Comparison of ENCODE assay signal across 28 cellular contexts in the genomic region with DNA sequence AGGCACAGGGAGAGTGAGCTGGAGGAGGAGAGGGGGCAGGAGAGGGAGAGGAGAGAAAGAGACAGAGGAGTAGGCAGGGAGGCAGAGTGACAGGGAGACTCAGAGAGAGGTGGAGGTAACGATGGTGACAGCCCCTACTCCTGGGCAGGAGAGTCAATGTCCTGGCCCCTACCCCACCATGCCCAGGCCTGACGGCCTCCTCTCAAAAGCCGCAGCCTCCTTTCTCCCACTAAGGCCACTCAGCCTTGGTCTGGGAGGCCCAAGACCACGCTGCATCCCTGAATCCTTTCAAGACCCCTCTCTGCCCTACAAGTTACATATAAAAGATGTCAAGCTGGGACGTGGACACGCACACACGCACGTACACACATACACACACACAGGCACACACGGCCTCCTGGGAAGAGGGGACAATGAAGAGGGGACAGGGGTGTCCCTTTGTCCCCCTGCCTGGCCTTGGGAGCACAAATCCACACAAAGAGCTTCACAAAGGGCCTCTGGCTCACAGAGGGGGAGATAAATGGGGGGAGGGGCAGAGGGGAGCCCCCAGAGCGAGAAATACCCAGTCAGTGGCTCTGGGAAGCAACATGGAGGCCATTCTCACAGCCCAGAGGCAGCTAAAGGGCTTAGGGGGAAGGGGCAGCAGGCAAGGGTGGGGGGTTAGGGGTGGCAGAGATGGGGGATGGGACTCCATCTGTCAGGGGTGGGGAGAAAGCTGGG. TPM values are rescaled to one million over a fixed set of nuclear protein-coding genes. Genes with fewer than 3 reads are reported as not detected.
DNase-seq lines count a peak whose midpoint lies in the region; ATAC-seq and TF ChIP-seq lines count a peak whose summit lies in the region.
"Had no signal": no experiment of that assay in that cellular context is flagged by ENCODE, and none has a peak within 500 bp of the region (broad histone marks: within the 10 kb centered on the region; RNA-seq: fewer than 3 reads in every experiment).

No MANE protein-coding gene starts in this region.

- H3K9me3 ChIP-seq in SK-N-SH, result no peaks in the 10 kb centered on the region
- no peaks in the 10 kb centered on the region for H3K9me3 ChIP-seq in body of pancreas
- H3K9me3 ChIP-seq in spleen, result no peaks in the 10 kb centered on the region
- H3K9me3 ChIP-seq in transverse colon, result no peaks in the 10 kb centered on the region
- H3K9me3 ChIP-seq in esophagus muscularis mucosa, result no peaks in the 10 kb centered on the region
- H3K9me3 ChIP-seq: vagina had no signal

- H2AK5ac ChIP-seq in mesendoderm (ENCODE audit: low read length), result peak overlapping the region; percentile 79

- no peak overlapping the region for H3K4ac ChIP-seq in mesendoderm (ENCODE audit: low read depth, low read length)

- H3K79me1 ChIP-seq in mesendoderm (ENCODE audit: low read length), result no peaks in the 10 kb centered on the region

- H3K4me2 ChIP-seq in SK-N-SH, result no peak overlapping the region
- H3K4me2 ChIP-seq in mesendoderm (ENCODE audit: low read length), result no peak overlapping the region
- H3K4me2 ChIP-seq: hepatocyte had no signal

- no peaks in the 10 kb centered on the region for H3F3A ChIP-seq in SK-N-SH (replicated peaks; ENCODE audit: insufficient read depth)

- no peak overlapping the region for H2AFZ ChIP-seq in SK-N-SH (ENCODE audit: low read depth)
- H2AFZ ChIP-seq: hepatocyte, parathyroid adenoma had no signal

- H4K5ac ChIP-seq in mesendoderm (ENCODE audit: low read length), result no peak overlapping the region

- no peak for TF ChIP-seq RAD21 in SK-N-SH (IDR thresholded peaks at IDR 0.05; ENCODE audit: low read length)

- H3K27ac ChIP-seq in SK-N-SH (ENCODE audit: low read depth in 2 of 2, low read length in 1 of 2) (no peak overlapping the region), body of pancreas (no peak overlapping the region), mesendoderm (ENCODE audit: low read depth, low read length) (no peak overlapping the region), spleen (no peak overlapping the region), transverse colon (no peak overlapping the region), esophagus muscularis mucosa (replicated peaks in 1 of 4) (no peak overlapping the region)
- H3K27ac ChIP-seq: brain microvascular endothelial cell, hepatocyte, parathyroid adenoma, vagina had no signal

- H3K79me2 ChIP-seq in SK-N-SH (ENCODE audit: insufficient read depth) (no peaks in the 10 kb centered on the region), mesendoderm (ENCODE audit: control insufficient read depth, insufficient read depth, low read length) (no peaks in the 10 kb centered on the region)
- H3K79me2 ChIP-seq: hepatocyte, parathyroid adenoma had no signal

- H2BK15ac ChIP-seq in mesendoderm (replicated peaks; ENCODE audit: low read depth), result no peak overlapping the region

- intact Hi-C loops in body of pancreas (cut with DNase I), result no loop called here
- intact Hi-C loops in spleen (cut with DNase I; ENCODE audit: low total_unique reads), result no loop called here
- intact Hi-C loops in transverse colon (cut with DNase I; ENCODE audit: low total_unique reads), result no loop called here
- intact Hi-C loops in esophagus muscularis mucosa (cut with DNase I), result no loop called here

- TF ChIP-seq EP300 in SK-N-SH (IDR thresholded peaks at IDR 0.05; ENCODE audit: borderline replicate concordance in 1 of 2, low read depth in 1 of 2, low read length in 1 of 2), result no peak
- no peak for TF ChIP-seq EP300 in transverse colon (IDR thresholded peaks at IDR 0.05; ENCODE audit: low read depth)
- TF ChIP-seq EP300 in esophagus muscularis mucosa (IDR thresholded peaks at IDR 0.05), result no peak

- POLR2A ChIA-PET in SK-N-SH (lab: Yijun Ruan, JAX), result no interaction called here

- no peak overlapping the region for H3K23ac ChIP-seq in mesendoderm (ENCODE audit: low read length)

- peak overlapping the region; percentile 26 for H3K56ac ChIP-seq in mesendoderm (ENCODE audit: low read length)

- TF ChIP-seq POLR2A in body of pancreas (IDR thresholded peaks at IDR 0.05) (no peak), spleen (IDR thresholded peaks at IDR 0.05) (no peak), transverse colon (IDR thresholded peaks at IDR 0.05) (no peak), esophagus muscularis mucosa (IDR thresholded peaks at IDR 0.05; ENCODE audit: low read depth) (no peak)

- H3K27me3 ChIP-seq in SK-N-SH (ENCODE audit: insufficient read depth) (no peaks in the 10 kb centered on the region), body of pancreas (no peaks in the 10 kb centered on the region), mesendoderm (ENCODE audit: insufficient read depth, low read length, poor library complexity) (no peaks in the 10 kb centered on the region), spleen (replicated peaks in 1 of 7) (no peaks in the 10 kb centered on the region), transverse colon (no peaks in the 10 kb centered on the region), esophagus muscularis mucosa (no peaks in the 10 kb centered on the region)
- H3K27me3 ChIP-seq: brain microvascular endothelial cell, hepatocyte, vagina had no signal

- H4K20me1 ChIP-seq in SK-N-SH (ENCODE audit: insufficient read depth), result no peaks in the 10 kb centered on the region

- ATAC-seq in SK-N-SH treated with all-trans-retinoic acid at 6 μM for 48 hours, result no peak
- ATAC-seq in body of pancreas, result no peak
- no peak for ATAC-seq in HG03025 (IDR thresholded peaks at IDR 0.05; ENCODE audit: low FRiP score, unreplicated experiment)
- ATAC-seq: activated CD4-positive, CD25-positive, alpha-beta regulatory T cell treated with anti-CD3 and anti-CD28 coated beads, Interleukin-2, amount 50 U/mL, for 24 hours; activated naive CD4-positive, alpha-beta T cell treated with anti-CD3 and anti-CD28 coated beads, Interleukin-2, amount 50 U/mL, for 72 hours; stimulated activated naive CD8-positive, alpha-beta T cell treated with anti-CD3 and anti-CD28 coated beads, Interleukin-15, amount 100 ng/mL, for 72 hours had no signal

- no peak overlapping the region for H2BK120ac ChIP-seq in mesendoderm (ENCODE audit: low read depth, low read length)

- H2BK5ac ChIP-seq in mesendoderm (ENCODE audit: low read length), result no peak overlapping the region

- CTCF ChIA-PET in SK-N-SH (lab: Yijun Ruan, JAX), result interaction anchor here (1.1 to 2.5 kb wide), 2 partner anchors 233 to 237 kb away, joined by 4 to 9 read pairs; no protein-coding TSS in a partner anchor

- H3K4me1 ChIP-seq in SK-N-SH (ENCODE audit: control insufficient read depth in 1 of 2, insufficient read depth in 2 of 2, low read depth in 1 of 2, low read length in 1 of 2) (peaks cover 5 to 35% of the 10 kb centered on the region in 2 experiments; a peak in 3 of 4 replicates), body of pancreas (peaks cover 33% of the 10 kb centered on the region), mesendoderm (ENCODE audit: control insufficient read depth, low read depth, low read length) (peaks cover 19% of the 10 kb centered on the region), spleen (peaks cover 0 to 17% (median 3%) of the 10 kb centered on the region in 6 donors), transverse colon (peaks cover 0 to 5% (median 0%) of the 10 kb centered on the region in 4 donors), esophagus muscularis mucosa (peaks cover 25 to 33% (median 29%) of the 10 kb centered on the region in 4 donors)

- H3K18ac ChIP-seq in mesendoderm (ENCODE audit: low read length), result no peak overlapping the region

- TF ChIP-seq CTCF in SK-N-SH (IDR thresholded peaks at IDR 0.05), result no peak
- no peak for TF ChIP-seq CTCF in body of pancreas (IDR thresholded peaks at IDR 0.05)
- TF ChIP-seq CTCF in spleen (IDR thresholded peaks at IDR 0.05 in 8 of 11, conservative IDR thresholded peaks at IDR 0.05 in 3 of 11), result no peak
- TF ChIP-seq CTCF in transverse colon (IDR thresholded peaks at IDR 0.05), result no peak
- TF ChIP-seq CTCF in esophagus muscularis mucosa (IDR thresholded peaks at IDR 0.05), result no peak

- H3K36me3 ChIP-seq in SK-N-SH (replicated peaks in 1 of 2; ENCODE audit: control insufficient read depth in 1 of 2, insufficient read depth in 2 of 2, low read length in 1 of 2) (no peaks in the 10 kb centered on the region), body of pancreas (replicated peaks in 1 of 2; ENCODE audit: insufficient read depth in 1 of 2, low read depth in 2 of 2) (no peaks in the 10 kb centered on the region), mesendoderm (ENCODE audit: control insufficient read depth, insufficient read depth, low read length) (no peaks in the 10 kb centered on the region), spleen (no peaks in the 10 kb centered on the region), transverse colon (no peaks in the 10 kb centered on the region), esophagus muscularis mucosa (no peaks in the 10 kb centered on the region)
- H3K36me3 ChIP-seq: brain microvascular endothelial cell, vagina had no signal

- DNase-seq in SK-N-SH, result peak; percentile 19
- DNase-seq in body of pancreas, result peak in 3 of 4 donors; percentile 0 to 5 (median 4)
- no peak for DNase-seq in mesendoderm
- DNase-seq in spleen, result peak; percentile 41
- no peak for DNase-seq in transverse colon
- DNase-seq in esophagus muscularis mucosa (ENCODE audit: extremely low spot score), result no peak
- DNase-seq: activated CD8-positive, alpha-beta memory T cell treated with anti-CD3 and anti-CD28 coated beads for 24 hours; activated T-cell treated with anti-CD3 and anti-CD28 coated beads, Interleukin-2, amount 50 U/mL, for 48 hours; brain microvascular endothelial cell; cortex of kidney; NCI-H446 treated with DMSO at 0.1 percent for 48 hours; small intestine; stimulated activated CD4-positive, alpha-beta T cell treated with anti-CD3 and anti-CD28 coated beads, Interleukin-2, amount 100 ng/mL, for 48 hours; stimulated activated naive CD8-positive, alpha-beta T cell treated with anti-CD3 and anti-CD28 coated beads, Interleukin-15, amount 100 ng/mL, for 72 hours; T1000 had no signal

- in situ Hi-C loops in transverse colon (cut with MboI; ENCODE audit: low pct_ligation_motif_present in 1 of 4, low pct_unique_long_range_greater_than_20kb in 1 of 4, low sequenced_read_pairs in 3 of 4), result loop anchor here in 1 of 4 donors (25.0 kb wide), 1 partner anchor 235 kb away; no protein-coding TSS in a partner anchor

- WGBS in SK-N-SH (ENCODE audit: low lambda C conversion rate), result 88% methylated on average over 10 of the region's 10 CpGs
- 89 to 90% methylated on average over 10 of the region's 10 CpGs for WGBS in body of pancreas, 2 donors
- WGBS in mesendoderm (ENCODE audit: extremely low coverage, insufficient coverage, low lambda C conversion rate), result no CpG with 5 or more reads among the region's 10 CpGs
- WGBS in spleen, 5 donors, result 88 to 92% (median 89%) methylated on average over 10 of the region's 10 CpGs
- 85% methylated on average over 9 of the region's 10 CpGs; no CpG with 5 or more reads in 1 of the 2 donors for WGBS in transverse colon (ENCODE audit: low coverage in 1 of 2), 2 donors
- WGBS in esophagus muscularis mucosa, result 99% methylated on average over 10 of the region's 10 CpGs

- H3K4me3 ChIP-seq in SK-N-SH (ENCODE audit: low read depth in 2 of 2, low read length in 1 of 2) (no peak overlapping the region), body of pancreas (no peak overlapping the region), mesendoderm (ENCODE audit: low read length) (no peak overlapping the region), spleen (no peak overlapping the region), transverse colon (no peak overlapping the region), esophagus muscularis mucosa (no peak overlapping the region)
- H3K4me3 ChIP-seq: hepatocyte, vagina had no signal

- no peak overlapping the region for H4K8ac ChIP-seq in mesendoderm (ENCODE audit: low read depth, low read length)

- H3K9me2 ChIP-seq in SK-N-SH, result no peaks in the 10 kb centered on the region

- H3K9ac ChIP-seq in SK-N-SH (no peak overlapping the region), mesendoderm (ENCODE audit: low read length) (no peak overlapping the region)
- H3K9ac ChIP-seq: parathyroid adenoma had no signal

RNA-seq across cellular contexts. Expression of a gene that starts 19.5 kb away (rescaled TPM):
- polyA plus RNA-seq in SK-N-SH (2012; rRNA removed), result 10.5 and 12.1 TPM in 2 replicates
- polyA plus RNA-seq in SK-N-SH (2012; cell fraction: cytosol; rRNA removed), result 7.1 and 10.2 TPM in 2 replicates
- 34.1 and 40.8 TPM in 2 replicates for polyA plus RNA-seq in SK-N-SH (2012; cell fraction: nucleus; rRNA removed)
- 100 to 1,000 TPM; 168 to 174 TPM for total RNA-seq in body of pancreas
- polyA plus RNA-seq in mesendoderm (2013, experiment 1 of 2), result 1.7 TPM
- 2.4 TPM for polyA plus RNA-seq in mesendoderm (2013, experiment 2 of 2)
- 100 to 1,000 TPM; 170 to 580 (median 273) TPM for total RNA-seq in spleen
- 10 to 100 TPM in 1 of 3 donors, 1 to 10 TPM in 2; 6.9 to 48.7 (median 8.6) TPM for polyA plus RNA-seq in spleen
- total RNA-seq in transverse colon, result 100 to 1,000 TPM; 101 to 487 (median 231) TPM
- total RNA-seq in esophagus muscularis mucosa, result 1,000 to 10,000 TPM; 1,001 to 2,170 (median 1,411) TPM
- polyA plus RNA-seq: IgD-negative memory B cell had no signal

RNA-seq across cellular contexts. Expression of a gene that starts 46.8 kb away (rescaled TPM):
- polyA plus RNA-seq in SK-N-SH (2012; rRNA removed) (not detected in 2 replicates), spleen (1 to 10 TPM in 2 of 3 donors, under 1 TPM in 1; 0.32 to 3.7 (median 2.7) TPM)
- not detected in 2 replicates for polyA plus RNA-seq in SK-N-SH (2012; cell fraction: cytosol; rRNA removed)
- polyA plus RNA-seq in SK-N-SH (2012; cell fraction: nucleus; rRNA removed), result 0.01 and 0.02 TPM in 2 replicates
- total RNA-seq in body of pancreas (not detected), spleen (1 to 10 TPM; 2.0 to 4.5 (median 2.6) TPM), transverse colon (1 to 10 TPM in 1 of 4 donors, not detected in 3; 1.9 TPM), esophagus muscularis mucosa (under 1 TPM in 1 of 4 donors, not detected in 3; 0.11 TPM)
- not detected for polyA plus RNA-seq in mesendoderm (2013, experiment 1 of 2)
- 0.03 TPM for polyA plus RNA-seq in mesendoderm (2013, experiment 2 of 2)
- total RNA-seq: A172, B cell, lung microvascular endothelial cell, M059J, RPMI7951, vagina had no signal

Comparison
In these comparisons a context has a peak if more than half of its experiments do, and no peak if none do; other contexts are left out.
1. DNase-seq: peak in SK-N-SH (single experiment), body of pancreas (3 of 4) and spleen (single experiment); none in mesendoderm (single experiment), transverse colon (single experiment) and esophagus muscularis mucosa (single experiment).